Comparison of ENCODE assay signal across 2 cellular contexts in the genomic region with DNA sequence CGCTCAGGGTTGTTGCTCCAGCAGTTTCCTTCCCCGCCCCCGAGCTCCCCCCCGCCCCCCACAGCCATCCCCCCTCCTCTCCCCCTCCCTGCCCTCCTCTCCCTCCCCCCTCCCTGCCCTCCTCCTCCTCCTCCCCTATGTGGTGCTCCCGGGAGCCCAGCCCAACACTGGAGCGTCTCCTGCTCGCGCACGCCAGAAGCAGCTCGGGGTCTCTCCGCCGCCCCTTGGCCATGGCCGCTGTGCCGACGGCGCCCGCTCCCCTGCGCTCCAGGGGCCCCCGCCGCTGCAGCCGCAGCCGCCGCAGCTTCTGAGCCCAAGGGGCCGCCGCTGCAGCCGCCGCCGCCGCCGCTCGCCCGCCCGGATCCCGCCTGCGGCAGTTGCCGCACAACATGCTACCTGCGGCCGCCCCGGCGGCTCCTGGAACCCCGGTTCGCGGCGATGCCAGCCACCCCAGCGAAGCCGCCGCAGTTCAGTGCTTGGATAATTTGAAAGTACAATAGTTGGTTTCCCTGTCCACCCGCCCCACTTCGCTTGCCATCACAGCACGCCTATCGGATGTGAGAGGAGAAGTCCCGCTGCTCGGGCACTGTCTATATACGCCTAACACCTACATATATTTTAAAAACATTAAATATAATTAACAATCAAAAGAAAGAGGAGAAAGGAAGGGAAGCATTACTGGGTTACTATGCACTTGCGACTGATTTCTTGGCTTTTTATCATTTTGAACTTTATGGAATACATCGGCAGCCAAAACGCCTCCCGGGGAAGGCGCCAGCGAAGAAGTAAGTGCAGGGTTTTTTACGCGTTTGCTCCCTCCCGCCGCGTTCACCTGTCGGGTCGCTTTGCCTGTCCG.
TF ChIP-seq lines count a peak whose summit lies in the region.

Gene RSPO3, plus strand, starts transcription at position 167 of the 856 bp plus-strand sequence. Its CDS starts 522 bp downstream, at position 689.

TF ChIP-seq in A549, 52 proteins besides CTCF, POLR2A, EP300 and RAD21 (continued from another document):
- TF ChIP-seq, protein P1, sequence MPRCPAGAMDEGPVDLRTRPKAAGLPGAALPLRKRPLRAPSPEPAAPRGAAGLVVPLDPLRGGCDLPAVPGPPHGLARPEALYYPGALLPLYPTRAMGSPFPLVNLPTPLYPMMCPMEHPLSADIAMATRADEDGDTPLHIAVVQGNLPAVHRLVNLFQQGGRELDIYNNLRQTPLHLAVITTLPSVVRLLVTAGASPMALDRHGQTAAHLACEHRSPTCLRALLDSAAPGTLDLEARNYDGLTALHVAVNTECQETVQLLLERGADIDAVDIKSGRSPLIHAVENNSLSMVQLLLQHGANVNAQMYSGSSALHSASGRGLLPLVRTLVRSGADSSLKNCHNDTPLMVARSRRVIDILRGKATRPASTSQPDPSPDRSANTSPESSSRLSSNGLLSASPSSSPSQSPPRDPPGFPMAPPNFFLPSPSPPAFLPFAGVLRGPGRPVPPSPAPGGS (IDR thresholded peaks at IDR 0.05), result no peak
- TF ChIP-seq RFX5 (IDR thresholded peaks at IDR 0.05), result no peak
- TF ChIP-seq ZNF302 (CRISPR knock-in tag; IDR thresholded peaks at IDR 0.05), result no peak
- 0 out of 2 replicates have a peak, but pooled peaks have one; percentile 14 for TF ChIP-seq GATA3 (IDR thresholded peaks at IDR 0.05; ENCODE audit: borderline replicate concordance)
- TF ChIP-seq JUN (IDR thresholded peaks at IDR 0.05), result peak in 1 of 2 experiments; percentile 55; a peak in 2 of 5 replicates
- no peak for TF ChIP-seq CHD4 (IDR thresholded peaks at IDR 0.05; ENCODE audit: borderline replicate concordance)
- no peak for TF ChIP-seq JUNB (IDR thresholded peaks at IDR 0.05)
- no peak for TF ChIP-seq ESRRA (IDR thresholded peaks at IDR 0.05; ENCODE audit: borderline replicate concordance, low read length)
- TF ChIP-seq RCOR1 (IDR thresholded peaks at IDR 0.05; ENCODE audit: low read depth, low read length), result no peak
- no peak for TF ChIP-seq RARB (CRISPR knock-in tag; IDR thresholded peaks at IDR 0.05)
- no peak for TF ChIP-seq CBX2 (IDR thresholded peaks at IDR 0.05; ENCODE audit: borderline replicate concordance, low read depth)

TF ChIP-seq in IMR-90, 13 proteins besides CTCF, POLR2A, EP300 and RAD21 (continued from another document):
- TF ChIP-seq MAZ (IDR thresholded peaks at IDR 0.05; ENCODE audit: borderline replicate concordance, low read depth, low read length) (no peak), FOS (IDR thresholded peaks at IDR 0.05; ENCODE audit: low read depth, low read length) (no peak), NFE2L2 (IDR thresholded peaks at IDR 0.05; ENCODE audit: low read depth, low read length) (no peak), RCOR1 (IDR thresholded peaks at IDR 0.05; ENCODE audit: insufficient replicate concordance, low read length) (no peak)
